ENCODE assay signal across 9 cellular contexts in the genomic region with DNA sequence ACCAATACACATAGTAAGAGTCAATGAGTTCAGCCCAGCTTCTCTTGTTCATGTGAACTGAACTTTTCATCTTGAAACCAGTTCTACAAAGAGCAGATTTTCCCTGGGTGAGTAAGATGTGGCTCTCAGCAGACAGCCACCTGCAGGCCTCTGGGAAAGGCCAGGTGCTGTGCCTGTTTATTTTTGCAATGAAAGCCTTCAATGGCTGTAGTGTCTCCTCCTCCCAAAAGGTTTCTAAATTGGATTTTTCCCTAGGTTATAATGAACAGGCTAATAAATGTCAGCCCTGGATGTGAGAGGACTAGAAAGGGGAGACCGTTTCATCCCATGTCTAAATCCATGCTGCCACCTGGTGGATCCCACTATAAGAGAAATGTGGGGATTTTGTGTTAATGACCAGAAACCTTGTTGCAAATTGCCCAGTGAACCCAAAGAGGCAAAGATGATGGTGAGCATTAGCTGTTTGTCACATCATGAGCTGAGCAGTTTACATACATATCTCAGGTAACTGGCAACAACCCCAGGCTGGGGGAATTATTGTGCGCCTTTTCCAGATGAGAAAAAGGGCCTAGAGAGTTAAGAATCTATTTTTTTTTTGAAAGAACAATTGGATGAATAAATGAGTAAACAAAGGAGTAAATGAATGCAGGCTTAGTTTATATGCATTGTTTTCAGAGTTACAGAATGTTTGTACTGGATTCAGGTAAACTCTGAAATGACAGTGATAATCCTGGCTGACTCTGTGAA. TPM values are rescaled to one million over a fixed set of nuclear protein-coding genes. Genes with fewer than 3 reads are reported as not detected.
DNase-seq lines count a peak whose midpoint lies in the region; ATAC-seq, FAIRE-seq and TF ChIP-seq lines count a peak whose summit lies in the region.
"Had no signal": no experiment of that assay in that cellular context is flagged by ENCODE, and none has a peak within 500 bp of the region (broad histone marks: within the 10 kb centered on the region; RNA-seq: fewer than 3 reads in every experiment).

No MANE protein-coding gene starts in this region.

- TF ChIP-seq CTCF in bronchial epithelial cell (IDR thresholded peaks at IDR 0.05; ENCODE audit: insufficient read depth, low read length, severe bottlenecking), result peak; percentile 62
- TF ChIP-seq CTCF in lower lobe of right lung (IDR thresholded peaks at IDR 0.05), result peak; percentile 61

- H3K27me3 ChIP-seq in bronchial epithelial cell (ENCODE audit: control insufficient read depth, insufficient read depth, low read length) (no peaks in the 10 kb centered on the region), lower lobe of right lung (ENCODE audit: low read depth) (no peaks in the 10 kb centered on the region)

- H3K27ac ChIP-seq in lower lobe of right lung, result no peak overlapping the region

- H3K9me3 ChIP-seq in lower lobe of right lung, result no peaks in the 10 kb centered on the region

- H3K4me3 Mint-ChIP-seq in activated CD4-positive, alpha-beta T cell treated with anti-CD3 and anti-CD28 coated beads for 36 hours, result no peak overlapping the region

- H3K36me3 Mint-ChIP-seq in activated CD4-positive, alpha-beta T cell treated with anti-CD3 and anti-CD28 coated beads for 36 hours (ENCODE audit: low read depth), result no peaks in the 10 kb centered on the region

- FAIRE-seq in bronchial epithelial cell (lab: Jason Lieb, UNC), result no peak
- FAIRE-seq: G401.6 had no signal

- peak; percentile 70 for ATAC-seq in activated CD4-positive, alpha-beta T cell treated with anti-CD3 and anti-CD28 coated beads for 36 hours
- ATAC-seq in HG03342 (IDR thresholded peaks at IDR 0.05; ENCODE audit: unreplicated experiment) (peak; percentile 56), lower lobe of right lung (no peak), GM18511 (IDR thresholded peaks at IDR 0.05; ENCODE audit: unreplicated experiment) (no peak)

- no peak overlapping the region for H3K27ac Mint-ChIP-seq in activated CD4-positive, alpha-beta T cell treated with anti-CD3 and anti-CD28 coated beads for 36 hours

- H3K27me3 Mint-ChIP-seq in activated CD4-positive, alpha-beta T cell treated with anti-CD3 and anti-CD28 coated beads for 36 hours, result peaks cover 11% of the 10 kb centered on the region

- intact Hi-C loops in activated CD4-positive, alpha-beta T cell treated with anti-CD3 and anti-CD28 coated beads for 36 hours (cut with DNase I, micrococcal nuclease), result loop anchor here (1.0 to 5.0 kb wide), 5 partner anchors 145 to 521 kb away; no protein-coding TSS in a partner anchor
- intact Hi-C loops in lower lobe of right lung (cut with DNase I), result no loop called here

- H3K4me1 ChIP-seq in lower lobe of right lung, result peaks cover 30% of the 10 kb centered on the region

- no peaks in the 10 kb centered on the region for H3K9me3 Mint-ChIP-seq in activated CD4-positive, alpha-beta T cell treated with anti-CD3 and anti-CD28 coated beads for 36 hours (ENCODE audit: low read depth)

- CTCF ChIA-PET in activated CD4-positive, alpha-beta T cell treated with anti-CD3 and anti-CD28 coated beads for 36 hours (lab: Charles Lee), result interaction anchor here (1.1 to 1.4 kb wide), 2 partner anchors 9 to 14 kb away, joined by 3 to 4 read pairs; no protein-coding TSS in a partner anchor

- DNase-seq in activated CD4-positive, alpha-beta T cell treated with anti-CD3 and anti-CD28 coated beads for 36 hours, result peak; percentile 41
- no peak for DNase-seq in activated CD4-positive, alpha-beta T cell treated with anti-CD3 and anti-CD28 coated beads, Interleukin-2, amount 50 U/mL, for 1 hour
- DNase-seq in NCI-H526 treated with DMSO at 0.1 percent for 48 hours (lab: John Stamatoyannopoulos, UW) (peak; percentile 79), bronchial epithelial cell (ENCODE audit: low read depth) (peak; percentile 63), lower lobe of right lung (no peak), GDM1 (lab: John Stamatoyannopoulos, UW) (no peak)

- H3K4me3 ChIP-seq in bronchial epithelial cell (ENCODE audit: low read depth, low read length), result no peak overlapping the region
- no peak overlapping the region for H3K4me3 ChIP-seq in lower lobe of right lung

- H3K4me1 Mint-ChIP-seq in activated CD4-positive, alpha-beta T cell treated with anti-CD3 and anti-CD28 coated beads for 36 hours, result peaks cover 16% of the 10 kb centered on the region

- POLR2A ChIA-PET in activated CD4-positive, alpha-beta T cell treated with anti-CD3 and anti-CD28 coated beads for 36 hours (lab: Charles Lee), result no interaction called here

- H3K36me3 ChIP-seq in bronchial epithelial cell (ENCODE audit: control insufficient read depth, insufficient read depth, low read length) (no peaks in the 10 kb centered on the region), lower lobe of right lung (no peaks in the 10 kb centered on the region)

RNA-seq across cellular contexts. Expression of gene C11orf91, which starts 12.7 kb away (rescaled TPM):
- not detected for total RNA-seq in activated CD4-positive, alpha-beta T cell treated with anti-CD3 and anti-CD28 coated beads for 36 hours
- total RNA-seq in bronchial epithelial cell (not detected in 2 replicates), lower lobe of right lung (not detected)

RNA-seq across cellular contexts. Expression of gene CD59, which starts 48.3 kb away (rescaled TPM):
- total RNA-seq in activated CD4-positive, alpha-beta T cell treated with anti-CD3 and anti-CD28 coated beads for 36 hours, result 10 to 100 TPM; 58.2 to 60.0 TPM
- 142 and 193 TPM in 2 replicates for total RNA-seq in bronchial epithelial cell
- 816 TPM for total RNA-seq in lower lobe of right lung

Comparison
In these comparisons a context has a peak if more than half of its experiments do, and no peak if none do; other contexts are left out.
1. DNase-seq: peak in activated CD4-positive, alpha-beta T cell treated with anti-CD3 and anti-CD28 coated beads for 36 hours (single experiment), NCI-H526 treated with DMSO at 0.1 percent for 48 hours (single experiment) and bronchial epithelial cell (single experiment); none in activated CD4-positive, alpha-beta T cell treated with anti-CD3 and anti-CD28 coated beads, Interleukin-2, amount 50 U/mL, for 1 hour (single experiment), lower lobe of right lung (single experiment) and GDM1 (single experiment).
2. ATAC-seq: peak in activated CD4-positive, alpha-beta T cell treated with anti-CD3 and anti-CD28 coated beads for 36 hours (single experiment) and HG03342 (single experiment); none in lower lobe of right lung (0 of 2) and GM18511 (single experiment).